Comparison of ENCODE assay signal across 13 cellular contexts in genomic region chr3:5191555-5192304, GRCh38. TPM values are rescaled to one million over a fixed set of nuclear protein-coding genes. Genes with fewer than 3 reads are reported as not detected.
DNase-seq lines count a peak whose midpoint lies in the region; ATAC-seq, FAIRE-seq and TF ChIP-seq lines count a peak whose summit lies in the region.
"Had no signal": no experiment of that assay in that cellular context is flagged by ENCODE, and none has a peak within 500 bp of the region (broad histone marks: within the 10 kb centered on the region; RNA-seq: fewer than 3 reads in every experiment).

No MANE protein-coding gene starts in this region.

- H3K9me3 ChIP-seq in BLaER1 treated with 17β-estradiol and CSF1 and Interleukin-3, amounts not matched to agents 10 nM and 100 nM (replicated peaks in 1 of 11): no peaks in the 10 kb centered on the region
- H3K9me3 ChIP-seq in H1 (ENCODE audit: insufficient read depth in 2 of 2, low read depth in 1 of 2, low read length in 1 of 2): no peaks in the 10 kb centered on the region
- H3K9me3 ChIP-seq: heart left ventricle, transverse colon had no signal

- H3K23me2 ChIP-seq in H1 (ENCODE audit: low read depth, low read length): peaks cover 12% of the 10 kb centered on the region

- no peak overlapping the region for H3K23ac ChIP-seq in H1 (ENCODE audit: insufficient read length)

- no peak overlapping the region for H2AK5ac ChIP-seq in H1 (ENCODE audit: low read depth, low read length)

- no peak for TF ChIP-seq RAD21 in H1 (IDR thresholded peaks at IDR 0.05 in 1 of 2, conservative IDR thresholded peaks at IDR 0.05 in 1 of 2; ENCODE audit: low read depth in 2 of 2, low read length in 2 of 2)

- no peak overlapping the region for H3K56ac ChIP-seq in H1 (replicated peaks; ENCODE audit: insufficient read length, low read depth, low read length)

- peak overlapping the region; percentile 83 to 98 (median 92) for H3K4me2 ChIP-seq in BLaER1 treated with 17β-estradiol and CSF1 and Interleukin-3, amounts not matched to agents 10 nM and 100 nM
- no peak overlapping the region for H3K4me2 ChIP-seq in H1 (ENCODE audit: insufficient read depth in 1 of 2, low read depth in 2 of 2, low read length in 2 of 2)

- peak; percentile 58 for DNase-seq in NAMALWA (ENCODE audit: low spot score)
- DNase-seq in H1 (ENCODE audit: low read depth in 1 of 2, low spot score in 2 of 2): no peak
- DNase-seq in erythroblast (lab: John Stamatoyannopoulos, UW): no peak
- DNase-seq: activated CD4-positive, alpha-beta T cell treated with anti-CD3 and anti-CD28 coated beads, Interleukin-2, amount 50 U/mL, for 4 hours; heart left ventricle; NCI-H1092; transverse colon had no signal

- TF ChIP-seq EP300 in H1 (IDR thresholded peaks at IDR 0.05; ENCODE audit: borderline replicate concordance in 1 of 2, low read depth in 2 of 2, low read length in 2 of 2): no peak

- ATAC-seq in GM18502 (IDR thresholded peaks at IDR 0.05; ENCODE audit: poor library complexity, unreplicated experiment) (peak; percentile 15), GM19467 (IDR thresholded peaks at IDR 0.05; ENCODE audit: unreplicated experiment) (no peak), esophagus mucosa (no peak), HG03097 (IDR thresholded peaks at IDR 0.05; ENCODE audit: low FRiP score, unreplicated experiment) (no peak)
- ATAC-seq: heart left ventricle had no signal

- no peak overlapping the region for H2BK12ac ChIP-seq in H1 (ENCODE audit: low read depth, low read length)

- H2BK15ac ChIP-seq in H1 (ENCODE audit: low read length): no peak overlapping the region

- CTCF ChIA-PET in H1 (lab: Charles Lee; ENCODE audit: partially characterized antibody): interaction anchor here (1.1 to 1.2 kb wide), 2 partner anchors 41 to 61 kb away, joined by 3 read pairs; no protein-coding TSS in a partner anchor

- no peak overlapping the region for H2BK120ac ChIP-seq in H1 (replicated peaks; ENCODE audit: low read depth, low read length)

- H3K4ac ChIP-seq in H1 (replicated peaks; ENCODE audit: insufficient read length, low read depth, low read length): no peak overlapping the region

- no peak overlapping the region for H2AFZ ChIP-seq in H1 (ENCODE audit: low read length)

- no peak overlapping the region for H3K18ac ChIP-seq in H1 (ENCODE audit: extremely low read depth, low read length)

- no peak for FAIRE-seq in H1 (lab: Jason Lieb, UNC)

- peaks cover 21 to 88% (median 68%) of the 10 kb centered on the region in 11 experiments; a peak in 20 of 22 replicates for H4K20me1 ChIP-seq in BLaER1 treated with 17β-estradiol and CSF1 and Interleukin-3, amounts not matched to agents 10 nM and 100 nM
- H4K20me1 ChIP-seq in H1 (replicated peaks in 1 of 2; ENCODE audit: control insufficient read depth in 1 of 2, insufficient read depth in 2 of 2, low read length in 2 of 2): peaks cover 4 to 7% of the 10 kb centered on the region in 2 experiments

- TF ChIP-seq POLR2A in H1 (IDR thresholded peaks at IDR 0.05; ENCODE audit: control extremely low read depth in 1 of 2, low read depth in 2 of 2, low read length in 2 of 2) (no peak), erythroblast (IDR thresholded peaks at IDR 0.05; ENCODE audit: low read length) (no peak)

- no peak for TF ChIP-seq CTCF in H1 (IDR thresholded peaks at IDR 0.05; ENCODE audit: control extremely low read depth in 1 of 3, insufficient read depth in 1 of 3, low read depth in 1 of 3, low read length in 3 of 3)

- H3K36me3 ChIP-seq in BLaER1 treated with 17β-estradiol and CSF1 and Interleukin-3, amounts not matched to agents 10 nM and 100 nM: peaks cover 4 to 83% (median 68%) of the 10 kb centered on the region in 11 experiments; a peak in 21 of 22 replicates
- H3K36me3 ChIP-seq in H1 (ENCODE audit: control insufficient read depth in 2 of 4, insufficient read depth in 4 of 4, low read length in 3 of 4): peaks cover 0 to 6% (median 0%) of the 10 kb centered on the region in 4 experiments; a peak in 2 of 8 replicates
- H3K36me3 ChIP-seq: transverse colon had no signal

- H3K9ac ChIP-seq in BLaER1 treated with 17β-estradiol and CSF1 and Interleukin-3, amounts not matched to agents 10 nM and 100 nM: peak overlapping the region; percentile 98 to 100 (median 100)
- no peak overlapping the region for H3K9ac ChIP-seq in H1 (replicated peaks in 1 of 4; ENCODE audit: extremely low read depth in 1 of 4, low read depth in 3 of 4, low read length in 3 of 4)

- POLR2A ChIA-PET in H1 (lab: Charles Lee; ENCODE audit: partially characterized antibody): no interaction called here

- no peak overlapping the region for H4K8ac ChIP-seq in H1 (ENCODE audit: extremely low read depth, insufficient read depth, low read length)

- H2BK20ac ChIP-seq in H1 (ENCODE audit: low read length): no peak overlapping the region

- peak overlapping the region; percentile 97 to 100 (median 99) for H3K4me3 ChIP-seq in BLaER1 treated with 17β-estradiol and CSF1 and Interleukin-3, amounts not matched to agents 10 nM and 100 nM
- no peak overlapping the region for H3K4me3 ChIP-seq in H1 (ENCODE audit: extremely low read depth in 1 of 4, insufficient read depth in 2 of 4, low read depth in 3 of 4, low read length in 4 of 4)
- H3K4me3 ChIP-seq: transverse colon had no signal

- peaks cover 4% of the 10 kb centered on the region; the same call in 1 of the 2 replicates for H3K79me1 ChIP-seq in H1 (ENCODE audit: low read depth, low read length)

- H2BK5ac ChIP-seq in H1 (ENCODE audit: low read depth, low read length): no peak overlapping the region

- H3K27me3 ChIP-seq in BLaER1 treated with 17β-estradiol and CSF1 and Interleukin-3, amounts not matched to agents 10 nM and 100 nM: no peaks in the 10 kb centered on the region
- H3K27me3 ChIP-seq in H1 (replicated peaks in 1 of 4; ENCODE audit: control insufficient read depth in 3 of 4, extremely low read depth in 1 of 4, insufficient read depth in 3 of 4, low read length in 3 of 4): peaks cover 0 to 3% (median 0%) of the 10 kb centered on the region in 4 experiments; a peak in 1 of 7 replicates
- H3K27me3 ChIP-seq: heart left ventricle, transverse colon had no signal

- H4K91ac ChIP-seq in H1 (replicated peaks; ENCODE audit: insufficient read length, low read length): no peak overlapping the region

- H3K27ac ChIP-seq in BLaER1 treated with 17β-estradiol and CSF1 and Interleukin-3, amounts not matched to agents 10 nM and 100 nM: peak overlapping the region; percentile 98 to 100 (median 100); a peak in 21 of 22 replicates
- no peak overlapping the region for H3K27ac ChIP-seq in H1 (ENCODE audit: low read depth, low read length)
- H3K27ac ChIP-seq: RWPE1 had no signal

- peaks cover 2 to 66% of the 10 kb centered on the region in 2 experiments; a peak in 3 of 4 replicates for H3K79me2 ChIP-seq in H1 (ENCODE audit: control insufficient read depth in 1 of 2, insufficient read depth in 2 of 2, low read length in 2 of 2)

- no peak overlapping the region for H3K14ac ChIP-seq in H1 (ENCODE audit: insufficient read length)

- no peak overlapping the region for H4K5ac ChIP-seq in H1 (ENCODE audit: insufficient read length, low read depth, low read length)

- WGBS in H1 (ENCODE audit: extremely low coverage in 1 of 2, insufficient coverage in 1 of 2, insufficient read length in 1 of 2, insufficient replicate concordance in 2 of 2, low coverage in 1 of 2, low lambda C conversion rate in 2 of 2, missing lambda C conversion rate in 1 of 2), 2 experiments: 91% methylated on average over 5 of the region's 5 CpGs; no CpG with 5 or more reads in 1 of the 2 experiments

- H3K4me1 ChIP-seq in BLaER1 treated with 17β-estradiol and CSF1 and Interleukin-3, amounts not matched to agents 10 nM and 100 nM: peaks cover 39 to 63% (median 57%) of the 10 kb centered on the region in 10 experiments
- peaks cover 0 to 9% (median 6%) of the 10 kb centered on the region in 4 experiments; a peak in 4 of 7 replicates for H3K4me1 ChIP-seq in H1 (replicated peaks in 1 of 4; ENCODE audit: control insufficient read depth in 3 of 4, insufficient read depth in 4 of 4, low read length in 3 of 4)

TF ChIP-seq in H1, 55 proteins besides CTCF, POLR2A, EP300 and RAD21:
- TF ChIP-seq CHD2 (IDR thresholded peaks at IDR 0.05; ENCODE audit: low read length): no peak
- no peak for TF ChIP-seq SIRT6 (IDR thresholded peaks at IDR 0.05; ENCODE audit: low read length)
- no peak for TF ChIP-seq JUND (IDR thresholded peaks at IDR 0.05; ENCODE audit: low read length)
- TF ChIP-seq GTF2F1 (IDR thresholded peaks at IDR 0.05; ENCODE audit: borderline replicate concordance, low read depth, low read length): no peak
- peak; percentile 71; the same call in 1 of the 2 replicates for TF ChIP-seq YY1 (IDR thresholded peaks at IDR 0.05; ENCODE audit: low read depth, low read length)

RNA-seq across cellular contexts. Expression of gene EDEM1, which starts 4.2 kb away (rescaled TPM):
- total RNA-seq in H1 (2021; fragmentation: NEBNext Ultra II Directional; extraction: Animal tissue kit (Norgen Biotek cat#: 25700)): 14.1 and 16.4 TPM in 2 replicates
- 4.7 and 4.8 TPM in 2 replicates for polyA plus RNA-seq in H1 (2011; rRNA removed)
- polyA plus RNA-seq in H1 (2011; cell fraction: cytosol; rRNA removed): 7.2 TPM
- polyA plus RNA-seq in H1 (2011; cell fraction: nucleus; rRNA removed): 9.5 TPM
- polyA plus RNA-seq in H1 (2012, experiment 1 of 2): 5.8 to 9.3 TPM (median 7.1 TPM) in 4 replicates
- 1.0 TPM for polyA plus RNA-seq in H1 (2012, experiment 2 of 2)
- polyA plus RNA-seq in H1 (2013, experiment 1 of 2): 7.5 TPM
- 7.5 TPM for polyA plus RNA-seq in H1 (2013, experiment 2 of 2)
- polyA minus RNA-seq in H1 (2011; rRNA and poly(A)+ RNA removed): 13.2 and 21.5 TPM in 2 replicates
- 8.7 TPM for polyA minus RNA-seq in H1 (2011; cell fraction: cytosol; rRNA and poly(A)+ RNA removed)
- polyA minus RNA-seq in H1 (2011; cell fraction: nucleus; rRNA and poly(A)+ RNA removed): 23.2 TPM
- total RNA-seq in esophagus mucosa: 37.3 TPM

Comparison
In these comparisons a context has a peak if more than half of its experiments do, and no peak if none do; other contexts are left out.
1. H3K4me2 ChIP-seq: peak in BLaER1 treated with 17β-estradiol and CSF1 and Interleukin-3, amounts not matched to agents 10 nM and 100 nM (11 of 11); none in H1 (0 of 2).
2. H3K4me3 ChIP-seq: peak in BLaER1 treated with 17β-estradiol and CSF1 and Interleukin-3, amounts not matched to agents 10 nM and 100 nM (10 of 10); none in H1 (0 of 4).
3. H3K9ac ChIP-seq: peak in BLaER1 treated with 17β-estradiol and CSF1 and Interleukin-3, amounts not matched to agents 10 nM and 100 nM (11 of 11); none in H1 (0 of 4).